8 cellular contexts compared by ENCODE assay signal in the genomic region with DNA sequence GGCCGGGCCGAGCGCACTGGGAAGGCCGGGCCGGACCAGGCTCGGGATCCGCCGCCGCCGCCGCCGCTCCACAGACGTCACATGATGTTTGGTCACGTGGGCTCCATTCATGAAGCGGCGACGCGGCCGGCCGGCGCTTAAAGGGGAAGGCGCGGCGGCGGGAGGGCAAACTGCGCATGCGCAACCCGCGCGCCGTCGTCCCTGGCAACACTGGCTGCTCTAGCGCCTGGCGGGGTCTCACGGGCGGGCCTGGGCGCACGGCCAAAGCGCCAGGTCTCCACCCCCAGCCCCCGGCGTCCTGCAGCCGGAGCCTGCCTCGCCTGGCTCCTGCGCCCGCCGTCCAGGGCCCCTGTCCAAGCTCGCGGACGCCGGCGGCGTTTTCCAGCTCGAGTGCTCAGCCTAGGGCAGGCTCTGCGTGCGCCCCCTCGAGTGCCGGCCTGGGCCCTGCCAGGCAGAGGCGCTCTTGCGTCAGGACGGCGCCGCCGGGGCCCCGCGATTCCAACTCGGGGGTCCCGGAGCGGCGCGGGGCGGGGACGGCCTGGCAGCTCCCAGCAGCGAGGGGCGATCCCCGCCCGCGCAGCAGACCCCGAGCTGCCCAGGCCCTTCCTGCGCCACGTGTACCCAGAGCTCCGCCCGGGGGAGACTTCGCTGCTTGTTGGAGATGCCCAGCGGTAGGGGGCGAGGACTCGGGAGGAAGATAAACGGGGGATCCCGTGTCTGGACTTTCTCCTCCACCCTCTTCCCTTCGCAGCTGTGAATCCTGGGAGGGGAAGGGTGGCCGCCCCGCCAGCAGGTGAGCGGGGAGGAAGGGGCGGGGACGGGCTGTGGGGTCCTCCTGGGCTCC. TPM values are rescaled to one million over a fixed set of nuclear protein-coding genes. Genes with fewer than 3 reads are reported as not detected.
DNase-seq lines count a peak whose midpoint lies in the region; ATAC-seq lines count a peak whose summit lies in the region.

A gene (minus strand): TSS at position 83 of the 844 bp plus-strand sequence. CDS start 4,550 bp downstream, outside the sequence.

- peak within 1 kb of the TSS; percentile 81 to 90 (median 84) for H3K4me3 Mint-ChIP-seq in CD4-positive, alpha-beta memory T cell

- no peaks in the 10 kb centered on the region for H3K9me3 Mint-ChIP-seq in CD4-positive, alpha-beta memory T cell

- peaks cover 10% of the 10 kb centered on the region for H3K27me3 ChIP-seq in CD4-positive, alpha-beta memory T cell (ENCODE audit: insufficient read depth, low read length)

- peaks cover 12 to 27% (median 20%) of the 10 kb centered on the region in 4 donors for H3K4me1 Mint-ChIP-seq in CD4-positive, alpha-beta memory T cell

- H3K27ac Mint-ChIP-seq in CD4-positive, alpha-beta memory T cell: peak within 1 kb of the TSS; percentile 84 to 97 (median 90)

- H3K36me3 ChIP-seq in CD4-positive, alpha-beta memory T cell (ENCODE audit: insufficient read depth, low read length): no peaks in the 10 kb centered on the region

- H3K9me3 ChIP-seq in CD4-positive, alpha-beta memory T cell (ENCODE audit: control insufficient read depth in 1 of 2, low read length in 2 of 2): no peaks in the 10 kb centered on the region

- H3K27ac ChIP-seq in CD4-positive, alpha-beta memory T cell (ENCODE audit: low read depth, low read length): peak within 1 kb of the TSS; percentile 68

- H3K4me3 ChIP-seq in CD4-positive, alpha-beta memory T cell (ENCODE audit: low read length in 2 of 2): peak within 1 kb of the TSS; percentile 47 to 60

- CTCF ChIA-PET in CD4-positive, alpha-beta memory T cell (lab: Charles Lee; ENCODE audit: partially characterized antibody): interaction anchor here (0.8 to 0.9 kb wide), 2 partner anchors 11 to 58 kb away, joined by 3 to 4 read pairs; no protein-coding TSS in a partner anchor

- ATAC-seq in GM19455 (IDR thresholded peaks at IDR 0.05; ENCODE audit: unreplicated experiment): peak; percentile 59

- intact Hi-C loops in CD4-positive, alpha-beta memory T cell (cut with micrococcal nuclease): loop anchor here (1.0 to 10.0 kb wide), 5 partner anchors 9 to 833 kb away; a partner anchor contains a TSS

- peak; percentile 85 to 92 (median 90) for DNase-seq in CD4-positive, alpha-beta memory T cell
- peak; percentile 97 for DNase-seq in HT-29 (ENCODE audit: low spot score)
- peak; percentile 26 for DNase-seq in NK-92 (lab: John Stamatoyannopoulos, UW; ENCODE audit: unreplicated experiment)
- peak; percentile 69 to 85 for DNase-seq in activated CD8-positive, alpha-beta memory T cell treated with anti-CD3 and anti-CD28 coated beads for 1 hour (ENCODE audit: extremely low read depth in 1 of 2, low read depth in 1 of 2)
- DNase-seq in effector CD8-positive, alpha-beta T cell (lab: John Stamatoyannopoulos, UW): peak; percentile 85
- DNase-seq in medulla oblongata (ENCODE audit: extremely low spot score): peak; percentile 96
- DNase-seq in stimulated activated CD8-positive, alpha-beta memory T cell treated with anti-CD3 and anti-CD28 coated beads, Interleukin-12 subunit alpha, Interleukin-12 subunit beta, amount 100 ng/mL, for 1 hour (ENCODE audit: low read depth): peak; percentile 82

- POLR2A ChIA-PET in CD4-positive, alpha-beta memory T cell (lab: Charles Lee; ENCODE audit: partially characterized antibody): interaction anchor here (0.6 to 4.2 kb wide), 10 partner anchors 9 to 106 kb away, joined by 3 to 40 read pairs (median 6); a partner anchor contains a TSS

- no peaks in the 10 kb centered on the region for H3K36me3 Mint-ChIP-seq in CD4-positive, alpha-beta memory T cell

- peaks cover 43% of the 10 kb centered on the region for H3K4me1 ChIP-seq in CD4-positive, alpha-beta memory T cell (ENCODE audit: insufficient read depth, low read length)

- peaks cover 0 to 6% of the 10 kb centered on the region in 2 donors for H3K27me3 Mint-ChIP-seq in CD4-positive, alpha-beta memory T cell

RNA-seq across cellular contexts. Expression of the gene that starts here (rescaled TPM):
- 10 to 100 TPM; 16.0 to 16.3 TPM for total RNA-seq in CD4-positive, alpha-beta memory T cell
- polyA plus RNA-seq in CD4-positive, alpha-beta memory T cell: 1 to 10 TPM; 2.1 to 3.5 TPM
- 42.8 and 45.5 TPM in 2 replicates for total RNA-seq in HT-29 (2014; rRNA removed; shearing (Covaris generic))

Comparison
In these comparisons a context has a peak if more than half of its experiments do, and no peak if none do; other contexts are left out.
1. Peak in every context shown above with its lines: DNase-seq, ATAC-seq, H3K4me3 ChIP-seq and H3K27ac ChIP-seq.
2. DNase-seq: peak in every context shown above with its lines; median percentile 97 in HT-29; 96 in medulla oblongata; 90 in CD4-positive, alpha-beta memory T cell; 85 in effector CD8-positive, alpha-beta T cell; 82 in stimulated activated CD8-positive, alpha-beta memory T cell treated with anti-CD3 and anti-CD28 coated beads, Interleukin-12 subunit alpha, Interleukin-12 subunit beta, amount 100 ng/mL, for 1 hour; 77 in activated CD8-positive, alpha-beta memory T cell treated with anti-CD3 and anti-CD28 coated beads for 1 hour; 26 in NK-92.